ENCODE assay signal across 9 cellular contexts in genomic region chr11:86418929-86419328, GRCh38. TPM values are rescaled to one million over a fixed set of nuclear protein-coding genes. Genes with fewer than 3 reads are reported as not detected.
DNase-seq lines count a peak whose midpoint lies in the region; ATAC-seq, FAIRE-seq and TF ChIP-seq lines count a peak whose summit lies in the region.
"Had no signal": no experiment of that assay in that cellular context is flagged by ENCODE, and none has a peak within 500 bp of the region (broad histone marks: within the 10 kb centered on the region; RNA-seq: fewer than 3 reads in every experiment).

No MANE protein-coding gene starts in this region.

- no peak overlapping the region for H4K91ac ChIP-seq in IMR-90 (ENCODE audit: insufficient read depth, low read depth, low read length)

- H2BK120ac ChIP-seq in IMR-90 (ENCODE audit: low read depth, low read length) = no peak overlapping the region

- H3K27me3 Mint-ChIP-seq in activated T-cell treated with anti-CD3 and anti-CD28 coated beads, Interleukin-2, amount 50 U/mL, for 24 hours = no peaks in the 10 kb centered on the region

- H3K4me1 Mint-ChIP-seq in activated T-cell treated with anti-CD3 and anti-CD28 coated beads, Interleukin-2, amount 50 U/mL, for 24 hours (ENCODE audit: low read depth) = peaks cover 7% of the 10 kb centered on the region
- no peaks in the 10 kb centered on the region for H3K4me1 Mint-ChIP-seq in stimulated activated effector memory CD8-positive, alpha-beta T cell treated with anti-CD3 and anti-CD28 coated beads, Interleukin-12 subunit alpha, Interleukin-12 subunit beta, amount 100 ng/mL, for 72 hours

- H3K79me2 ChIP-seq in K562 (ENCODE audit: control insufficient read depth, insufficient read depth, low read length) = no peaks in the 10 kb centered on the region

- no peak overlapping the region for H4K5ac ChIP-seq in IMR-90 (ENCODE audit: low read depth, low read length)

- CTCF ChIA-PET in IMR-90 (lab: Yijun Ruan, JAX) (interaction anchor here (0.6 to 1.2 kb wide), 4 partner anchors 23 to 451 kb away, joined by 3 to 8 read pairs (median 5); no protein-coding TSS in a partner anchor), K562 (lab: Yijun Ruan, JAX; ENCODE audit: low intra/inter-chr PET ratio) (interaction anchor here (0.6 to 1.2 kb wide), 3 partner anchors 126 to 824 kb away, joined by 4 read pairs; no protein-coding TSS in a partner anchor)

- H4K20me1 ChIP-seq in IMR-90 (ENCODE audit: insufficient read depth, low read length) = no peaks in the 10 kb centered on the region
- H4K20me1 ChIP-seq in K562 (replicated peaks; ENCODE audit: control insufficient read depth, insufficient read depth, low read length) = no peaks in the 10 kb centered on the region

- H3K9me3 Mint-ChIP-seq in activated T-cell treated with anti-CD3 and anti-CD28 coated beads, Interleukin-2, amount 50 U/mL, for 24 hours = no peaks in the 10 kb centered on the region
- no peaks in the 10 kb centered on the region for H3K9me3 Mint-ChIP-seq in stimulated activated effector memory CD8-positive, alpha-beta T cell treated with anti-CD3 and anti-CD28 coated beads, Interleukin-12 subunit alpha, Interleukin-12 subunit beta, amount 100 ng/mL, for 72 hours

- in situ Hi-C loops in IMR-90 (cut with MboI; ENCODE audit: low sequenced_read_pairs) = loop anchor here (5.0 kb wide), 1 partner anchor 57 kb away; no protein-coding TSS in a partner anchor
- in situ Hi-C loops in K562 (cut with MboI) = no loop called here

- intact Hi-C loops in IMR-90 (cut with micrococcal nuclease) (loop anchor here (2.0 kb wide), 1 partner anchor 58 kb away; no protein-coding TSS in a partner anchor), K562 (cut with micrococcal nuclease) (loop anchor here (2.0 to 5.0 kb wide), 4 partner anchors 58 to 822 kb away; no protein-coding TSS in a partner anchor)

- no peak overlapping the region for H2BK5ac ChIP-seq in IMR-90 (ENCODE audit: low read depth, low read length, poor library complexity, severe bottlenecking)

- H2AK5ac ChIP-seq in IMR-90 (ENCODE audit: low read depth, low read length) = no peak overlapping the region

- ATAC-seq in IMR-90 (ENCODE audit: low read depth) (peak; percentile 55), K562 (peak; percentile 84)
- peak; percentile 80 for ATAC-seq in stimulated activated effector memory CD8-positive, alpha-beta T cell treated with anti-CD3 and anti-CD28 coated beads, Interleukin-12 subunit alpha, Interleukin-12 subunit beta, amount 100 ng/mL, for 72 hours

- H2AK9ac ChIP-seq in IMR-90 (replicated peaks; ENCODE audit: low read depth, low read length, poor library complexity) = no peak overlapping the region

- H3K18ac ChIP-seq in IMR-90 (ENCODE audit: low read depth, low read length) = no peak overlapping the region

- H2BK15ac ChIP-seq in IMR-90 (ENCODE audit: low read depth, low read length) = no peak overlapping the region

- peak; percentile 35; the same call in 1 of the 2 replicates for TF ChIP-seq CTCF in IMR-90 (conservative IDR thresholded peaks at IDR 0.05; ENCODE audit: low read depth, low read length)
- peak in 2 of 3 experiments; percentile 53 to 61; a peak in 4 of 6 replicates for TF ChIP-seq CTCF in K562 (IDR thresholded peaks at IDR 0.05 in 2 of 3, conservative IDR thresholded peaks at IDR 0.05 in 1 of 3; ENCODE audit: insufficient read depth in 2 of 3, low read depth in 1 of 3, low read length in 3 of 3)
- no peak for TF ChIP-seq CTCF in GM20000 (IDR thresholded peaks at IDR 0.05; ENCODE audit: extremely low read depth, missing control alignments)

- WGBS in IMR-90 (ENCODE audit: extremely low coverage in 2 of 2, insufficient read length in 1 of 2), 2 experiments = no CpG with 5 or more reads among the region's 2 CpGs
- WGBS in K562 (ENCODE audit: insufficient coverage, low coverage, missing lambda C conversion rate) = 0% methylated on average over 2 of the region's 2 CpGs

- BruUV-seq in IMR-90 (replicated peaks; lab: Mats Ljungman, UMichigan) (no TSS peak), K562 (replicated peaks; lab: Mats Ljungman, UMichigan) (no TSS peak)

- dilution Hi-C loops in IMR-90 (cut with HindIII; ENCODE audit: low sequenced_read_pairs, unreplicated experiment) = no loop called here

- no peak for TF ChIP-seq EP300 in K562 (IDR thresholded peaks at IDR 0.05; ENCODE audit: low read length)

- FAIRE-seq in K562 (lab: Jason Lieb, UNC) = peak; percentile 44

- H3K4me3 Mint-ChIP-seq in activated T-cell treated with anti-CD3 and anti-CD28 coated beads, Interleukin-2, amount 50 U/mL, for 24 hours = no peak overlapping the region
- no peak overlapping the region for H3K4me3 Mint-ChIP-seq in stimulated activated effector memory CD8-positive, alpha-beta T cell treated with anti-CD3 and anti-CD28 coated beads, Interleukin-12 subunit alpha, Interleukin-12 subunit beta, amount 100 ng/mL, for 72 hours

- H3K36me3 ChIP-seq in IMR-90 (ENCODE audit: control insufficient read depth, insufficient read depth, low read length) (no peaks in the 10 kb centered on the region), K562 (ENCODE audit: control insufficient read depth, insufficient read depth, low read length) (no peaks in the 10 kb centered on the region)
- no peaks in the 10 kb centered on the region for H3K36me3 ChIP-seq in effector memory CD4-positive, alpha-beta T cell (ENCODE audit: control insufficient read depth, insufficient read depth, low read length)
- H3K36me3 ChIP-seq: HAP-1 had no signal

- H3K4me3 ChIP-seq in IMR-90 (ENCODE audit: insufficient read depth, low read depth, low read length) (no peak overlapping the region), K562 (no peak overlapping the region)
- H3K4me3 ChIP-seq in effector memory CD4-positive, alpha-beta T cell (ENCODE audit: insufficient read depth, low read depth, low read length, poor library complexity, severe bottlenecking) = no peak overlapping the region
- H3K4me3 ChIP-seq: HAP-1 had no signal

- POLR2A ChIA-PET in IMR-90 (lab: Charles Lee; ENCODE audit: unreplicated experiment) = no interaction called here
- POLR2A ChIA-PET in K562 (lab: Yijun Ruan, JAX) = interaction anchor here (0.6 kb wide), 1 partner anchor 1269 kb away, joined by 4 read pairs; no protein-coding TSS in a partner anchor

- H3K4me1 ChIP-seq in IMR-90 (ENCODE audit: control insufficient read depth, insufficient read depth, low read length) (peaks cover 4% of the 10 kb centered on the region), K562 (replicated peaks in 1 of 2; ENCODE audit: control insufficient read depth in 2 of 2, insufficient read depth in 2 of 2, low read length in 2 of 2) (peaks cover 0 to 10% of the 10 kb centered on the region in 2 experiments; a peak in 3 of 5 replicates)
- no peaks in the 10 kb centered on the region for H3K4me1 ChIP-seq in effector memory CD4-positive, alpha-beta T cell (ENCODE audit: control insufficient read depth, insufficient read depth, low read length, poor library complexity, severe bottlenecking)
- H3K4me1 ChIP-seq: HAP-1 had no signal

- no peak for TF ChIP-seq POLR2A in IMR-90 (IDR thresholded peaks at IDR 0.05; ENCODE audit: low read depth, low read length)
- no peak for TF ChIP-seq POLR2A in K562 (conservative IDR thresholded peaks at IDR 0.05)

- H2AFZ ChIP-seq in IMR-90 (replicated peaks; ENCODE audit: low read length, poor library complexity) (no peak overlapping the region), K562 (ENCODE audit: low read depth, low read length) (no peak overlapping the region)

- H3K27ac ChIP-seq in IMR-90 (ENCODE audit: insufficient read depth, low read length) (no peak overlapping the region), K562 (ENCODE audit: extremely low read depth, low read depth, low read length) (no peak overlapping the region)
- no peak overlapping the region for H3K27ac ChIP-seq in effector memory CD4-positive, alpha-beta T cell (ENCODE audit: insufficient read depth, low read length, poor library complexity, severe bottlenecking)

- H3K9me1 ChIP-seq in IMR-90 (ENCODE audit: insufficient read depth, low read length) (no peaks in the 10 kb centered on the region; the same call in 1 of the 2 replicates), K562 (ENCODE audit: control insufficient read depth, insufficient read depth, low read length) (no peaks in the 10 kb centered on the region)

- no peak for DNase-seq in activated T-cell treated with anti-CD3 and anti-CD28 coated beads, Interleukin-2, amount 50 U/mL, for 24 hours
- DNase-seq in activated T-cell treated with anti-CD3 and anti-CD28 coated beads, Interleukin-2, amount 50 U/mL, for 48 hours = no peak
- DNase-seq in IMR-90 (peak; percentile 28), K562 (ENCODE audit: extremely low read depth in 1 of 4, low spot score in 3 of 4) (peak in 1 of 4 experiments; percentile 38), GM20000 (ENCODE audit: low spot score) (no peak), COLO668 (lab: John Stamatoyannopoulos, UW; ENCODE audit: unreplicated experiment) (no peak)
- no peak for DNase-seq in stimulated activated effector memory CD8-positive, alpha-beta T cell treated with anti-CD3 and anti-CD28 coated beads, Interleukin-12 subunit alpha, Interleukin-12 subunit beta, amount 100 ng/mL, for 72 hours (ENCODE audit: low spot score in 2 of 2)
- no peak for DNase-seq in effector memory CD4-positive, alpha-beta T cell

- no peak overlapping the region for H3K4ac ChIP-seq in IMR-90 (ENCODE audit: low read depth, low read length)

- no peak overlapping the region for H3K56ac ChIP-seq in IMR-90 (ENCODE audit: extremely low read depth, insufficient read depth, low read length)

- peak; percentile 27 for TF ChIP-seq RAD21 in IMR-90 (IDR thresholded peaks at IDR 0.05; ENCODE audit: low read length)
- TF ChIP-seq RAD21 in K562 (CRISPR knock-in tag; conservative IDR thresholded peaks at IDR 0.05 in 1 of 2, IDR thresholded peaks at IDR 0.05 in 1 of 2) = peak; percentile 51 to 66

- no peak overlapping the region for H2BK20ac ChIP-seq in IMR-90 (ENCODE audit: low read depth, low read length)

- no peaks in the 10 kb centered on the region for H3K36me3 Mint-ChIP-seq in activated T-cell treated with anti-CD3 and anti-CD28 coated beads, Interleukin-2, amount 50 U/mL, for 24 hours (ENCODE audit: low read depth)
- H3K36me3 Mint-ChIP-seq in stimulated activated effector memory CD8-positive, alpha-beta T cell treated with anti-CD3 and anti-CD28 coated beads, Interleukin-12 subunit alpha, Interleukin-12 subunit beta, amount 100 ng/mL, for 72 hours = no peaks in the 10 kb centered on the region

- no peaks in the 10 kb centered on the region for H3K79me1 ChIP-seq in IMR-90 (ENCODE audit: low read depth in 1 of 2, low read length in 2 of 2)

- no peak overlapping the region for H3K23ac ChIP-seq in IMR-90 (ENCODE audit: low read depth, low read length)

- no peaks in the 10 kb centered on the region for H3K9me3 ChIP-seq in IMR-90 (ENCODE audit: control insufficient read depth, insufficient read depth, low read length)
- no peaks in the 10 kb centered on the region for H3K9me3 ChIP-seq in K562 (replicated peaks; ENCODE audit: control insufficient read depth, insufficient read depth, low read depth, low read length)
- H3K9me3 ChIP-seq in effector memory CD4-positive, alpha-beta T cell (ENCODE audit: control insufficient read depth, low read length) = no peaks in the 10 kb centered on the region
- H3K9me3 ChIP-seq: HAP-1 had no signal

- H3K27ac Mint-ChIP-seq in activated T-cell treated with anti-CD3 and anti-CD28 coated beads, Interleukin-2, amount 50 U/mL, for 24 hours = peak overlapping the region; percentile 6
- H3K27ac Mint-ChIP-seq in stimulated activated effector memory CD8-positive, alpha-beta T cell treated with anti-CD3 and anti-CD28 coated beads, Interleukin-12 subunit alpha, Interleukin-12 subunit beta, amount 100 ng/mL, for 72 hours = no peak overlapping the region

- peak overlapping the region; percentile 37; the same call in 1 of the 2 replicates for H3K4me2 ChIP-seq in IMR-90 (ENCODE audit: low read depth, low read length)
- no peak overlapping the region for H3K4me2 ChIP-seq in K562 (ENCODE audit: insufficient read depth, low read length)

- H4K8ac ChIP-seq in IMR-90 (ENCODE audit: low read depth in 2 of 2, low read length in 2 of 2) = no peak overlapping the region

- H3K14ac ChIP-seq in IMR-90 (replicated peaks; ENCODE audit: low read depth, low read length) = no peak overlapping the region

- H3K9ac ChIP-seq in IMR-90 (ENCODE audit: low read depth, low read length) (no peak overlapping the region), K562 (ENCODE audit: insufficient read depth in 1 of 2, low read depth in 2 of 2, low read length in 2 of 2) (no peak overlapping the region)

- no peaks in the 10 kb centered on the region for H3K27me3 ChIP-seq in IMR-90 (ENCODE audit: control insufficient read depth, insufficient read depth, low read length)
- H3K27me3 ChIP-seq in K562 (ENCODE audit: control insufficient read depth in 2 of 2, insufficient read depth in 2 of 2, low read length in 2 of 2) = peaks cover 0 to 8% of the 10 kb centered on the region in 2 experiments; a peak in 1 of 5 replicates
- H3K27me3 ChIP-seq in effector memory CD4-positive, alpha-beta T cell (replicated peaks; ENCODE audit: control insufficient read depth, insufficient read depth, low read length, poor library complexity, severe bottlenecking) = no peaks in the 10 kb centered on the region

RNA-seq across cellular contexts. Expression of gene CCDC81, which starts 44.2 kb away (rescaled TPM):
- total RNA-seq in IMR-90 (2012; rRNA removed) = 5.6 and 6.5 TPM in 2 replicates
- 3.0 and 3.1 TPM in 2 replicates for polyA plus RNA-seq in IMR-90 (2012; rRNA removed)
- polyA plus RNA-seq in IMR-90 (2012; cell fraction: cytosol; rRNA removed) = 0.78 and 3.5 TPM in 2 replicates
- polyA plus RNA-seq in IMR-90 (2012; cell fraction: nucleus; rRNA removed; ENCODE audit: low replicate concordance) = 0.84 and 3.8 TPM in 2 replicates
- 1.2 and 3.3 TPM in 2 replicates for total RNA-seq in K562 (2011; cell fraction: chromatin; rRNA removed; ENCODE audit: low replicate concordance)
- total RNA-seq in K562 (2011; cell fraction: nucleolus; rRNA removed) = 0.67 and 1.6 TPM in 2 replicates
- 0.59 and 2.4 TPM in 2 replicates for total RNA-seq in K562 (2011; cell fraction: nucleoplasm; rRNA removed)
- total RNA-seq in K562 (2014; rRNA removed) = 0.33 and 0.82 TPM in 2 replicates
- total RNA-seq in K562 (2014; rRNA removed; fragmentation: Illumina TruSeq; extraction: Trizol) = 0.36 and 0.54 TPM in 2 replicates
- 0.34 and 1.0 TPM in 2 replicates for total RNA-seq in K562 (2015; rRNA removed; fragmentation: Illumina TruSeq; extraction: Trizol)
- total RNA-seq in K562 (2021) = 0.16 and 0.63 TPM in 2 replicates
- 0.30 and 0.46 TPM in 2 replicates for polyA plus RNA-seq in K562 (2011; rRNA removed)
- 0.07 and 0.16 TPM in 2 replicates for polyA plus RNA-seq in K562 (2011; cell fraction: cytosol; rRNA removed)
- polyA plus RNA-seq in K562 (2011; cell fraction: nucleus; rRNA removed) = 1.7 and 1.8 TPM in 2 replicates
- polyA plus RNA-seq in K562 (2012) = 0.15 and 0.34 TPM in 2 replicates
- polyA plus RNA-seq in K562 (2014; fragmentation: Illumina TruSeq; extraction: Trizol) = 0.28 and 0.48 TPM in 2 replicates
- under 1 TPM; 0.24 to 0.41 TPM for polyA plus RNA-seq in K562 (2014; fragmentation: Nextera tagmentation; extraction: Ambion mirVana)
- polyA plus RNA-seq in K562 (2014; rRNA removed) = 0.23 and 0.90 TPM in 2 replicates
- polyA minus RNA-seq in K562 (2011; rRNA and poly(A)+ RNA removed) = 0.95 and 1.4 TPM in 2 replicates
- polyA minus RNA-seq in K562 (2011; cell fraction: cytosol; rRNA and poly(A)+ RNA removed) = not detected in 2 replicates
- 0.67 and 2.0 TPM in 2 replicates for polyA minus RNA-seq in K562 (2011; cell fraction: nucleus; rRNA and poly(A)+ RNA removed)
